ENCODE assay signal across 18 cellular contexts in genomic region chr4:95426455-95426854, GRCh38.
"Had no signal": no experiment of that assay in that cellular context is flagged by ENCODE, and none has a peak within 500 bp of the region (broad histone marks: within the 10 kb centered on the region; RNA-seq: fewer than 3 reads in every experiment).

No MANE protein-coding gene starts in this region.

- H3K36me3 Mint-ChIP-seq: activated naive CD8-positive, alpha-beta T cell treated with anti-CD3 and anti-CD28 coated beads for 36 hours; naive B cell; stimulated activated naive B cell treated with anti-CD40 and anti-IgM and Interleukin-4, amounts not matched to agents 10 μg/mL and 1 μg/mL and 100 μg/mL, for 72 hours; T-cell had no signal

- H3K9me3 ChIP-seq: left lung, neutrophil, tibial nerve, uterus had no signal

- H3K27me3 Mint-ChIP-seq: activated CD4-positive, alpha-beta memory T cell treated with anti-CD3 and anti-CD28 coated beads, Interleukin-2, amount 10 ng/mL, durations not matched to agents 7 days and 5 days; activated CD4-positive, alpha-beta T cell treated with anti-CD3 and anti-CD28 coated beads for 36 hours; naive B cell; stimulated activated naive B cell treated with anti-CD40 and anti-IgM and Interleukin-4, amounts not matched to agents 10 μg/mL and 1 μg/mL and 100 μg/mL, for 72 hours had no signal

- H3K4me3 Mint-ChIP-seq: activated CD4-positive, alpha-beta memory T cell treated with anti-CD3 and anti-CD28 coated beads, Interleukin-2, amount 10 ng/mL, durations not matched to agents 7 days and 5 days; activated CD4-positive, alpha-beta T cell treated with anti-CD3 and anti-CD28 coated beads for 36 hours; activated naive CD8-positive, alpha-beta T cell treated with anti-CD3 and anti-CD28 coated beads for 36 hours; naive B cell; stimulated activated naive B cell treated with anti-CD40 and anti-IgM and Interleukin-4, amounts not matched to agents 10 μg/mL and 1 μg/mL and 100 μg/mL, for 72 hours; T-cell had no signal

- H3K4me3 ChIP-seq: hepatocyte, left lung, tibial nerve, uterus had no signal

- H3K27me3 ChIP-seq: hepatocyte, left lung, neutrophil, tibial nerve, uterus had no signal

- H3K4me2 ChIP-seq: hepatocyte had no signal

- DNase-seq: activated CD4-positive, alpha-beta memory T cell treated with anti-CD3 and anti-CD28 coated beads, Interleukin-2, amount 10 ng/mL, durations not matched to agents 7 days and 5 days; activated CD4-positive, alpha-beta T cell treated with anti-CD3 and anti-CD28 coated beads for 36 hours; activated CD8-positive, alpha-beta memory T cell treated with anti-CD3 and anti-CD28 coated beads, Interleukin-2, amount 50 U/mL, for 4 hours; activated naive CD8-positive, alpha-beta T cell treated with anti-CD3 and anti-CD28 coated beads for 36 hours; anterior cingulate cortex; erythroblast; islet precursor cell; left lung; mammary epithelial cell; naive B cell; stimulated activated CD4-positive, alpha-beta T cell treated with anti-CD3 and anti-CD28 coated beads, Interleukin-2, amount 100 ng/mL, for 48 hours; stimulated activated naive B cell treated with anti-CD40 and anti-IgM and Interleukin-4, amounts not matched to agents 10 μg/mL and 1 μg/mL and 100 μg/mL, for 72 hours; T-cell; T1000; uterus had no signal

- H3K9me3 Mint-ChIP-seq: activated CD4-positive, alpha-beta memory T cell treated with anti-CD3 and anti-CD28 coated beads, Interleukin-2, amount 10 ng/mL, durations not matched to agents 7 days and 5 days; activated naive CD8-positive, alpha-beta T cell treated with anti-CD3 and anti-CD28 coated beads for 36 hours; stimulated activated naive B cell treated with anti-CD40 and anti-IgM and Interleukin-4, amounts not matched to agents 10 μg/mL and 1 μg/mL and 100 μg/mL, for 72 hours; T-cell had no signal

- H3K36me3 ChIP-seq: left lung, neutrophil, tibial nerve, uterus had no signal

- H3K27ac ChIP-seq: hepatocyte, left lung, neutrophil, tibial nerve, uterus had no signal

- H3K27ac Mint-ChIP-seq: activated CD4-positive, alpha-beta memory T cell treated with anti-CD3 and anti-CD28 coated beads, Interleukin-2, amount 10 ng/mL, durations not matched to agents 7 days and 5 days; activated CD4-positive, alpha-beta T cell treated with anti-CD3 and anti-CD28 coated beads for 36 hours; activated naive CD8-positive, alpha-beta T cell treated with anti-CD3 and anti-CD28 coated beads for 36 hours; naive B cell; stimulated activated naive B cell treated with anti-CD40 and anti-IgM and Interleukin-4, amounts not matched to agents 10 μg/mL and 1 μg/mL and 100 μg/mL, for 72 hours; T-cell had no signal

- H3K4me1 Mint-ChIP-seq: activated CD4-positive, alpha-beta memory T cell treated with anti-CD3 and anti-CD28 coated beads, Interleukin-2, amount 10 ng/mL, durations not matched to agents 7 days and 5 days; activated CD4-positive, alpha-beta T cell treated with anti-CD3 and anti-CD28 coated beads for 36 hours; naive B cell; stimulated activated naive B cell treated with anti-CD40 and anti-IgM and Interleukin-4, amounts not matched to agents 10 μg/mL and 1 μg/mL and 100 μg/mL, for 72 hours had no signal

- H3K4me1 ChIP-seq: left lung, tibial nerve, uterus had no signal

- H3K79me2 ChIP-seq: hepatocyte had no signal

- H2AFZ ChIP-seq: hepatocyte had no signal

- ATAC-seq: activated CD4-positive, alpha-beta T cell treated with anti-CD3 and anti-CD28 coated beads for 36 hours; left lung; stimulated activated naive B cell treated with anti-CD40 and anti-IgM and Interleukin-4, amounts not matched to agents 10 μg/mL and 1 μg/mL and 100 μg/mL, for 72 hours; T-cell had no signal
